In genomic region chr12:121451931-121452330, GRCh38 we compare ENCODE assay signal across 8 cellular contexts. TPM values are rescaled to one million over a fixed set of nuclear protein-coding genes. Genes with fewer than 3 reads are reported as not detected.
DNase-seq lines count a peak whose midpoint lies in the region; ATAC-seq and TF ChIP-seq lines count a peak whose summit lies in the region.

No MANE protein-coding gene starts in this region.

- no CpG with 5 or more reads among the region's 5 CpGs for WGBS in H9 (ENCODE audit: extremely low coverage, insufficient read length, low lambda C conversion rate)

- no peak overlapping the region for H3K18ac ChIP-seq in H9 (ENCODE audit: insufficient read length, low read depth, low read length)

- H4K20me1 ChIP-seq in PC-9 (ENCODE audit: insufficient read depth) (no peaks in the 10 kb centered on the region; the same call in 1 of the 2 replicates), fibroblast of lung (ENCODE audit: control insufficient read depth, extremely low read depth, insufficient read depth, low read length) (no peaks in the 10 kb centered on the region), H9 (ENCODE audit: control insufficient read depth, insufficient read depth, insufficient read length) (no peaks in the 10 kb centered on the region)

- H2BK12ac ChIP-seq in H9 (ENCODE audit: insufficient read length, low read depth, low read length), result no peak overlapping the region

- H3K27me3 Mint-ChIP-seq in H9 (ENCODE audit: low read depth), result no peaks in the 10 kb centered on the region; the same call in 1 of the 2 replicates

- no peak overlapping the region for H4K91ac ChIP-seq in H9 (ENCODE audit: insufficient read length, low read depth, low read length)

- no peak overlapping the region for H3T11ph ChIP-seq in H9 (ENCODE audit: low read length)

- no peak for TF ChIP-seq CTCF in PC-9 (conservative IDR thresholded peaks at IDR 0.05)
- no peak for TF ChIP-seq CTCF in fibroblast of lung (conservative IDR thresholded peaks at IDR 0.05 in 1 of 2, IDR thresholded peaks at IDR 0.05 in 1 of 2; ENCODE audit: low read depth in 1 of 2, low read length in 2 of 2)
- TF ChIP-seq CTCF in H9 (conservative IDR thresholded peaks at IDR 0.05), result no peak

- no peak overlapping the region for H2AK5ac ChIP-seq in H9 (ENCODE audit: insufficient read length, low read length)

- H3K9me2 ChIP-seq in PC-9 (ENCODE audit: insufficient read depth), result no peaks in the 10 kb centered on the region

- no peak overlapping the region for H4K5ac ChIP-seq in H9 (ENCODE audit: insufficient read length, low read depth, low read length)

- ATAC-seq in GM19395 (IDR thresholded peaks at IDR 0.05; ENCODE audit: unreplicated experiment) (no peak), GM18861 (IDR thresholded peaks at IDR 0.05; ENCODE audit: unreplicated experiment) (no peak)

- H3K9me3 ChIP-seq in PC-9 (ENCODE audit: insufficient read depth, low read depth) (no peaks in the 10 kb centered on the region), fibroblast of lung (ENCODE audit: control insufficient read depth, insufficient read depth, low read depth, low read length) (no peaks in the 10 kb centered on the region), H9 (ENCODE audit: control insufficient read depth, low read depth, low read length) (no peaks in the 10 kb centered on the region)

- H3K27me3 ChIP-seq in PC-9 (ENCODE audit: insufficient read depth, low read depth) (no peaks in the 10 kb centered on the region), fibroblast of lung (ENCODE audit: control insufficient read depth, insufficient read depth, low read length) (no peaks in the 10 kb centered on the region), rectal smooth muscle tissue (ENCODE audit: control insufficient read depth, insufficient read depth, low read length) (no peaks in the 10 kb centered on the region), H9 (ENCODE audit: insufficient read depth, low read length) (no peaks in the 10 kb centered on the region)

- no peak overlapping the region for H3K56ac ChIP-seq in H9 (ENCODE audit: insufficient read length, low read depth, low read length)

- peaks cover 21% of the 10 kb centered on the region for H3K4me1 ChIP-seq in PC-9 (replicated peaks; ENCODE audit: insufficient read depth)
- H3K4me1 ChIP-seq in fibroblast of lung (ENCODE audit: control insufficient read depth, extremely low read depth, insufficient read depth, low read length), result no peaks in the 10 kb centered on the region
- peaks cover 2% of the 10 kb centered on the region for H3K4me1 ChIP-seq in rectal smooth muscle tissue (ENCODE audit: control insufficient read depth, insufficient read depth, low read length)
- no peaks in the 10 kb centered on the region for H3K4me1 ChIP-seq in H9 (ENCODE audit: insufficient read depth, low read length)

- peaks cover 15% of the 10 kb centered on the region for H3K79me1 ChIP-seq in H9 (ENCODE audit: insufficient read depth, low read depth, low read length, poor library complexity, severe bottlenecking)

- peaks cover 16% of the 10 kb centered on the region; the same call in 1 of the 2 replicates for H3F3A ChIP-seq in PC-9 (ENCODE audit: insufficient read depth, low read depth)

- H3K4ac ChIP-seq in H9 (ENCODE audit: low read depth, low read length), result no peak overlapping the region

- no TSS peak for BruUV-seq in PC-9 (replicated peaks; lab: Mats Ljungman, UMichigan)

- no peaks in the 10 kb centered on the region for H3K23me2 ChIP-seq in H9 (ENCODE audit: insufficient read length, low read depth, low read length, poor library complexity, severe bottlenecking)

- H3K4me3 ChIP-seq in PC-9 (peak overlapping the region; percentile 52), fibroblast of lung (replicated peaks in 1 of 4; ENCODE audit: control extremely low read depth in 1 of 4, insufficient read depth in 1 of 4, low read depth in 3 of 4, low read length in 4 of 4) (peak overlapping the region in 3 of 4 experiments; percentile 11 to 22 (median 17)), rectal smooth muscle tissue (ENCODE audit: low read length) (peak overlapping the region; percentile 58)

- H2BK15ac ChIP-seq in H9 (ENCODE audit: low read depth, low read length), result no peak overlapping the region

- H3K4me3 Mint-ChIP-seq in H9, result no peak overlapping the region

- H3K27ac ChIP-seq in PC-9, result peak overlapping the region; percentile 62
- peak overlapping the region; percentile 27 for H3K27ac ChIP-seq in fibroblast of lung (ENCODE audit: insufficient read depth, low read length)
- peak overlapping the region; percentile 45 for H3K27ac ChIP-seq in rectal smooth muscle tissue (ENCODE audit: low read depth, low read length)
- no peak overlapping the region for H3K27ac ChIP-seq in H9 (ENCODE audit: insufficient read length, low read depth, low read length)

- H3K4me1 Mint-ChIP-seq in H9, result peaks cover 11 to 16% of the 10 kb centered on the region in 2 experiments

- H3K9ac ChIP-seq in fibroblast of lung (ENCODE audit: insufficient read depth, low read length) (no peak overlapping the region), rectal smooth muscle tissue (ENCODE audit: low read length) (no peak overlapping the region), H9 (ENCODE audit: extremely low read depth, insufficient read length, low read length) (no peak overlapping the region)

- no peak overlapping the region for H2BK20ac ChIP-seq in H9 (ENCODE audit: low read depth, low read length, poor library complexity, severe bottlenecking)

- H2BK120ac ChIP-seq in H9 (ENCODE audit: low read depth, low read length, poor library complexity, severe bottlenecking), result no peak overlapping the region

- no peak overlapping the region for H3K14ac ChIP-seq in H9 (ENCODE audit: insufficient read depth, low read length)

- H2BK5ac ChIP-seq in H9 (ENCODE audit: insufficient read length, low read length), result no peak overlapping the region

- POLR2A ChIA-PET in PC-9 (lab: Charles Lee; ENCODE audit: unreplicated experiment), result no interaction called here

- H3K4me2 ChIP-seq in PC-9 (peak overlapping the region; percentile 82), fibroblast of lung (ENCODE audit: extremely low read depth, insufficient read depth, low read length) (peak overlapping the region; percentile 92), H9 (ENCODE audit: insufficient read depth, insufficient read length, low read length) (no peak overlapping the region)

- H3K79me2 ChIP-seq in PC-9 (ENCODE audit: low read depth) (peaks cover 8% of the 10 kb centered on the region; the same call in 1 of the 2 replicates), fibroblast of lung (ENCODE audit: control insufficient read depth, insufficient read depth, low read length) (peaks cover 15% of the 10 kb centered on the region), H9 (ENCODE audit: insufficient read depth, low read length) (peaks cover 3% of the 10 kb centered on the region; the same call in 1 of the 2 replicates)

- peak; percentile 75 for DNase-seq in CD1c-positive myeloid dendritic cell (ENCODE audit: extremely low spot score)
- no peak for DNase-seq in PC-9
- peak in 1 of 2 donors; percentile 28 for DNase-seq in fibroblast of lung (ENCODE audit: low read depth in 2 of 2)
- DNase-seq in H9, result no peak
- DNase-seq in NCI-H1048 (lab: John Stamatoyannopoulos, UW), result no peak

- H3K27ac Mint-ChIP-seq in H9, result no peak overlapping the region

- H3K36me3 Mint-ChIP-seq in H9 (ENCODE audit: insufficient read depth in 1 of 3, low read depth in 3 of 3), result peaks cover 9 to 43% (median 25%) of the 10 kb centered on the region in 3 experiments; a peak in 6 of 7 replicates

- H3K23ac ChIP-seq in H9 (ENCODE audit: insufficient read length, low read depth, low read length), result no peak overlapping the region

- intact Hi-C loops in PC-9 (cut with micrococcal nuclease; ENCODE audit: unreplicated experiment), result no loop called here

- CTCF ChIA-PET in PC-9 (lab: Charles Lee), result no interaction called here

- H3K36me3 ChIP-seq in PC-9 (ENCODE audit: low read depth) (no peaks in the 10 kb centered on the region), fibroblast of lung (ENCODE audit: control insufficient read depth, insufficient read depth, low read length) (no peaks in the 10 kb centered on the region), rectal smooth muscle tissue (ENCODE audit: control insufficient read depth, insufficient read depth, low read length) (peaks cover 2% of the 10 kb centered on the region)

- 0 out of 2 replicates have a peak overlapping the region, but pooled peaks have one; percentile 46 for H2AFZ ChIP-seq in PC-9
- peak overlapping the region; percentile 4 for H2AFZ ChIP-seq in fibroblast of lung (ENCODE audit: low read length)
- H2AFZ ChIP-seq in H9 (ENCODE audit: low read length), result no peak overlapping the region

- H3K9me3 Mint-ChIP-seq in H9, result no peaks in the 10 kb centered on the region

- H4K8ac ChIP-seq in H9 (replicated peaks; ENCODE audit: insufficient read length, low read depth, low read length), result no peak overlapping the region

RNA-seq across cellular contexts. Expression of gene RNF34, which starts 52.0 kb away (rescaled TPM):
- total RNA-seq in PC-9 (2021), result 37.2 and 43.7 TPM in 2 replicates
- total RNA-seq in fibroblast of lung, result 49.1 and 79.4 TPM in 2 replicates
- polyA plus RNA-seq in fibroblast of lung, result 33.9 and 42.9 TPM in 2 replicates
- polyA plus RNA-seq in fibroblast of lung (2012), result 34.0 and 45.7 TPM in 2 replicates
- polyA minus RNA-seq in fibroblast of lung (ENCODE audit: low replicate concordance), result 210 and 457 TPM in 2 replicates
- 65.3 and 66.4 TPM in 2 replicates for total RNA-seq in H9 (2021)
